In the genomic region with DNA sequence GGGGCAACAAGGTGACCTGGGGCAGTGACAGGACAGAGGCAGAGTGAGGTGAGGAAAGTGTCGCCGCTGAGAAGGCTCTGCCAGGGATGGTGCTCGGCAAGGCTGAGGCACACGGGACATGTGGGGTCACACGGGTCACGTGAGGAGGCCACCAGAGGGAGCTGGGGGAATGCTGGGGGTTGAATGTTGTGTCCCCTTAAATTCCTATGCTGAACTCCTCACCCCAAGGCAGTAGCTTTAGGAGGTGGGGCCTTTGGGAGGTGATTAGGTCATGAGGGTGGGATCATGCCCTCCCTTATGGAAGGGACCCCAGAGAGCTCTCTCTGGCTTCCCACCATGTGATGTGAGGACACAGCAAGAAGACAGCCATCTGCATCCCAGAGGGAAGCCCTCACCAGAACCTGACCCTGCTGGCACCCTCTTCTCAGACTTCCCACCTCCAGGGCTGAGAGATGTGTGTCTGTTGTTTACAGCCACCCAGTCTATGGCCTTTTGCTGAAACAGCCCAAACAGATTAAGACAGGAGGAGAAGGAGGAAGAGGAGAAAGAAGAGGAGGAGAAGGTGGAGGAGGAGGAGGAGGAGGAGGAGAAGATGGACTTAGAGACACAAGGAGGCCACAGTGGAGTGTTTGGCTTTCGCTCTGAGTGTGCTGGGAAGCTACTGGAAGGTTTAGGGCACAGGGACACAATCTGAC, we compare ENCODE assay signal across 20 cellular contexts. TPM values are rescaled to one million over a fixed set of nuclear protein-coding genes. Genes with fewer than 3 reads are reported as not detected.
A peak's percentile ranks its signal among the peaks of the same experiment; 100 is the strongest.
DNase-seq lines count a peak whose midpoint lies in the region; ATAC-seq and TF ChIP-seq lines count a peak whose summit lies in the region.
"Had no signal": no experiment of that assay in that cellular context is flagged by ENCODE, and none has a peak within 500 bp of the region (broad histone marks: within the 10 kb centered on the region; RNA-seq: fewer than 3 reads in every experiment).

No MANE protein-coding gene starts in this region.

- DNase-seq in Right ventricle myocardium inferior (ENCODE audit: missing footprints) (no peak), left cardiac atrium (no peak), lower lobe of right lung (no peak), sigmoid colon (no peak), NCI-H345 treated with DMSO at 0.1 percent for 48 hours (lab: John Stamatoyannopoulos, UW; ENCODE audit: unreplicated experiment) (no peak), mesothelial cell of epicardium (ENCODE audit: low spot score in 2 of 2, unreplicated experiment in 2 of 2) (no peak), iPS-NIHi7 (ENCODE audit: extremely low spot score) (no peak)
- no peak for DNase-seq in activated T-cell treated with anti-CD3 and anti-CD28 coated beads, Interleukin-2, amount 50 U/mL, for 1 hour
- DNase-seq: effector memory CD4-positive, alpha-beta T cell; islet precursor cell; mesendoderm; NCI-H2171 treated with DMSO at 0.1 percent for 48 hours; NCI-H774; stimulated activated CD4-positive, alpha-beta T cell treated with anti-CD3 and anti-CD28 coated beads, Interleukin-1b, Interleukin-23, amount 100 ng/mL, for 48 hours; stimulated activated naive CD8-positive, alpha-beta T cell treated with anti-CD3 and anti-CD28 coated beads, Interleukin-15, amount 100 ng/mL, for 72 hours; T-helper 9 cell had no signal

- ATAC-seq in Right ventricle myocardium inferior, result peak; percentile 12
- ATAC-seq in left cardiac atrium, result no peak
- ATAC-seq in lower lobe of right lung, result peak; percentile 2 to 15
- ATAC-seq: stimulated activated naive CD8-positive, alpha-beta T cell treated with anti-CD3 and anti-CD28 coated beads, Interleukin-15, amount 100 ng/mL, for 72 hours had no signal

- H3K27me3 ChIP-seq in lower lobe of right lung (ENCODE audit: low read depth) (no peaks in the 10 kb centered on the region), sigmoid colon (no peaks in the 10 kb centered on the region)
- H3K27me3 ChIP-seq: BLaER1, cardiac muscle cell, right lobe of liver had no signal

- no peak overlapping the region for H3K4me3 Mint-ChIP-seq in mesothelial cell of epicardium
- H3K4me3 Mint-ChIP-seq: stimulated activated naive CD8-positive, alpha-beta T cell treated with anti-CD3 and anti-CD28 coated beads, Interleukin-15, amount 100 ng/mL, for 72 hours had no signal

- TF ChIP-seq POLR2A in sigmoid colon (IDR thresholded peaks at IDR 0.05), result no peak

- TF ChIP-seq CTCF in lower lobe of right lung (IDR thresholded peaks at IDR 0.05) (no peak), sigmoid colon (IDR thresholded peaks at IDR 0.05) (no peak), mesothelial cell of epicardium (IDR thresholded peaks at IDR 0.05; ENCODE audit: unreplicated experiment) (no peak)

- no peak overlapping the region for H3K4me3 ChIP-seq in lower lobe of right lung
- H3K4me3 ChIP-seq in sigmoid colon, result no peak overlapping the region
- H3K4me3 ChIP-seq: BLaER1, cardiac muscle cell, right lobe of liver had no signal

- H3K4me1 ChIP-seq in lower lobe of right lung, result peaks cover 11% of the 10 kb centered on the region
- peaks cover 0 to 63% (median 45%) of the 10 kb centered on the region in 4 donors for H3K4me1 ChIP-seq in sigmoid colon

- H3K9me3 Mint-ChIP-seq in mesothelial cell of epicardium, result no peaks in the 10 kb centered on the region
- H3K9me3 Mint-ChIP-seq: activated T-helper 2 cell treated with anti-CD3 and anti-CD28 coated beads, Interferon-gamma antibody, Interleukin-2, Interleukin-4, amounts not matched to agents 10 μg/mL and 5 μg/mL and 100 μg/mL, durations not matched to agents 14 hours and 24 hours and 36 hours had no signal

- TF ChIP-seq EP300 in sigmoid colon (IDR thresholded peaks at IDR 0.05), result no peak

- no peaks in the 10 kb centered on the region for H3K36me3 ChIP-seq in lower lobe of right lung
- H3K36me3 ChIP-seq in sigmoid colon, result no peaks in the 10 kb centered on the region
- H3K36me3 ChIP-seq: BLaER1, cardiac muscle cell, right lobe of liver had no signal

- peaks cover 20% of the 10 kb centered on the region for H3K27me3 Mint-ChIP-seq in mesothelial cell of epicardium (ENCODE audit: low read depth)
- H3K27me3 Mint-ChIP-seq: stimulated activated naive CD8-positive, alpha-beta T cell treated with anti-CD3 and anti-CD28 coated beads, Interleukin-15, amount 100 ng/mL, for 72 hours had no signal

- H3K9me3 ChIP-seq in lower lobe of right lung, result no peaks in the 10 kb centered on the region
- no peaks in the 10 kb centered on the region for H3K9me3 ChIP-seq in sigmoid colon
- H3K9me3 ChIP-seq: BLaER1, right lobe of liver had no signal

- WGBS in sigmoid colon, 2 donors, result 89 to 93% methylated on average over 7 of the region's 7 CpGs

- no peak overlapping the region for H3K27ac Mint-ChIP-seq in mesothelial cell of epicardium
- H3K27ac Mint-ChIP-seq: activated T-helper 2 cell treated with anti-CD3 and anti-CD28 coated beads, Interferon-gamma antibody, Interleukin-2, Interleukin-4, amounts not matched to agents 10 μg/mL and 5 μg/mL and 100 μg/mL, durations not matched to agents 14 hours and 24 hours and 36 hours had no signal

- intact Hi-C loops in Right ventricle myocardium inferior (cut with DNase I), result no loop called here
- intact Hi-C loops in left cardiac atrium (cut with DNase I), result no loop called here
- intact Hi-C loops in lower lobe of right lung (cut with DNase I), result no loop called here
- intact Hi-C loops in sigmoid colon (cut with DNase I), result loop anchor here (2.0 kb wide), 1 partner anchor 18 kb away; no protein-coding TSS in a partner anchor

- H3K27ac ChIP-seq in lower lobe of right lung (peak overlapping the region; percentile 18), sigmoid colon (peak overlapping the region; percentile 78 to 91 (median 84))
- H3K27ac ChIP-seq: BLaER1, cardiac muscle cell, right lobe of liver had no signal

- no peaks in the 10 kb centered on the region for H3K36me3 Mint-ChIP-seq in mesothelial cell of epicardium

- peaks cover 2% of the 10 kb centered on the region for H3K4me1 Mint-ChIP-seq in mesothelial cell of epicardium

RNA-seq across cellular contexts. Expression of gene RFX2, which starts 35.4 kb away (rescaled TPM):
- total RNA-seq in Right ventricle myocardium inferior (5.4 TPM), left cardiac atrium (10 to 100 TPM; 10.5 to 11.5 TPM), lower lobe of right lung (20.9 TPM), sigmoid colon (10 to 100 TPM; 14.3 to 21.2 (median 17.4) TPM), mesothelial cell of epicardium (6.5 to 8.4 TPM (median 7.3 TPM) in 3 replicates)
- 1 to 10 TPM; 1.2 to 4.2 (median 3.6) TPM for polyA plus RNA-seq in sigmoid colon

Comparison
In these comparisons a context has a peak if more than half of its experiments do, and no peak if none do; other contexts are left out.
1. ATAC-seq: peak in Right ventricle myocardium inferior (single experiment) and lower lobe of right lung (2 of 2); none in left cardiac atrium (0 of 2).